ENCODE assay signal across 11 cellular contexts in genomic region chr19:6571167-6571566, GRCh38. TPM values are rescaled to one million over a fixed set of nuclear protein-coding genes. Genes with fewer than 3 reads are reported as not detected.
"Had no signal": no experiment of that assay in that cellular context is flagged by ENCODE, and none has a peak within 500 bp of the region (broad histone marks: within the 10 kb centered on the region; RNA-seq: fewer than 3 reads in every experiment).

No MANE protein-coding gene starts in this region.

- DNase-seq: GM23248, GOT3, H7, H9, HCEC 1CT, HFFc6 had no signal

- H3K4me2 ChIP-seq: GM23338 had no signal

- ATAC-seq: GM23338, HCT116 had no signal

- FAIRE-seq: H1, H54 had no signal

- H3K4me3 ChIP-seq: GM23248, GM23338, HAP-1 had no signal

- H3K36me3 ChIP-seq: HAP-1 had no signal

- H2AFZ ChIP-seq: GM23248, GM23338 had no signal

- H3K9ac ChIP-seq: GM23248 had no signal

- H3K27ac ChIP-seq: GM23248 had no signal

RNA-seq across cellular contexts. Expression of gene CD70, which starts 19.8 kb away (rescaled TPM):
- total RNA-seq: GM23248, HFFc6 had no signal
